Comparison of ENCODE assay signal across 9 cellular contexts in genomic region chr17:68491381-68491849, GRCh38. TPM values are rescaled to one million over a fixed set of nuclear protein-coding genes. Genes with fewer than 3 reads are reported as not detected.
A peak's percentile ranks its signal among the peaks of the same experiment; 100 is the strongest.
DNase-seq lines count a peak whose midpoint lies in the region; ATAC-seq and TF ChIP-seq lines count a peak whose summit lies in the region.
"Had no signal": no experiment of that assay in that cellular context is flagged by ENCODE, and none has a peak within 500 bp of the region (broad histone marks: within the 10 kb centered on the region; RNA-seq: fewer than 3 reads in every experiment).

No MANE protein-coding gene starts in this region.

- H3K4me1 ChIP-seq in right cardiac atrium (ENCODE audit: control insufficient read depth, insufficient read depth, low read length) = peaks cover 7% of the 10 kb centered on the region
- H3K4me1 ChIP-seq in testis = peaks cover 35% of the 10 kb centered on the region

- H3K27me3 ChIP-seq in right cardiac atrium (ENCODE audit: control insufficient read depth, insufficient read depth) (no peaks in the 10 kb centered on the region), testis (no peaks in the 10 kb centered on the region)

- WGBS in right cardiac atrium = 35% methylated on average over 5 of the region's 5 CpGs
- 18% methylated on average over 5 of the region's 5 CpGs for WGBS in testis, 2 donors

- peaks cover 3% of the 10 kb centered on the region for H3K36me3 Mint-ChIP-seq in T-helper 17 cell (ENCODE audit: low read depth)

- H3K4me1 Mint-ChIP-seq in T-helper 17 cell = peaks cover 17% of the 10 kb centered on the region

- H3K27ac ChIP-seq in right cardiac atrium (ENCODE audit: low read length) (no peak overlapping the region), testis (peak overlapping the region; percentile 16 to 36)

- H3K4me3 ChIP-seq in right cardiac atrium (ENCODE audit: low read length) = no peak overlapping the region
- H3K4me3 ChIP-seq in testis = no peak overlapping the region

- H3K9me3 ChIP-seq in right cardiac atrium (ENCODE audit: control insufficient read depth, low read length) (no peaks in the 10 kb centered on the region), testis (no peaks in the 10 kb centered on the region), T-helper 17 cell (ENCODE audit: control insufficient read depth, low read length, poor library complexity, severe bottlenecking) (no peaks in the 10 kb centered on the region)

- DNase-seq in SKM-1 (lab: John Stamatoyannopoulos, UW; ENCODE audit: unreplicated experiment) = peak; percentile 91
- DNase-seq in right cardiac atrium = no peak
- peak; percentile 68 for DNase-seq in testis
- DNase-seq in ecto neural progenitor cell (ENCODE audit: low spot score) = no peak
- no peak for DNase-seq in occipital lobe (lab: John Stamatoyannopoulos, UW)
- DNase-seq in T-helper 17 cell = no peak
- DNase-seq in COLO668 (lab: John Stamatoyannopoulos, UW; ENCODE audit: unreplicated experiment) = no peak
- DNase-seq: SHP77 had no signal

- no peaks in the 10 kb centered on the region for H3K36me3 ChIP-seq in testis (ENCODE audit: low read depth, missing control alignments)

- H3K27me3 Mint-ChIP-seq in T-helper 17 cell = no peaks in the 10 kb centered on the region

- H3K27ac Mint-ChIP-seq in T-helper 17 cell = no peak overlapping the region

- ATAC-seq in HG02798 (IDR thresholded peaks at IDR 0.05; ENCODE audit: poor library complexity, unreplicated experiment) (peak; percentile 40), right cardiac atrium (peak; percentile 59 to 60), T-helper 17 cell (no peak)

- TF ChIP-seq POLR2A in testis (IDR thresholded peaks at IDR 0.05) = no peak

- H3K4me3 Mint-ChIP-seq in T-helper 17 cell = no peak overlapping the region

- TF ChIP-seq CTCF in testis (IDR thresholded peaks at IDR 0.05) = no peak

- intact Hi-C loops in right cardiac atrium (cut with DNase I) (no loop called here), testis (cut with DNase I; ENCODE audit: low total_unique reads) (no loop called here)

RNA-seq across cellular contexts. Expression of gene PRKAR1A, which starts 20.8 kb away (rescaled TPM):
- total RNA-seq in right cardiac atrium (100 to 1,000 TPM; 545 to 768 (median 595) TPM), testis (100 to 1,000 TPM; 279 to 319 TPM), occipital lobe (405 TPM), T-helper 17 cell (100 to 1,000 TPM; 133 to 146 TPM)
- polyA plus RNA-seq in right cardiac atrium (187 TPM), testis (ENCODE audit: insufficient read depth, low read depth, low replicate concordance) (375 TPM)

RNA-seq across cellular contexts. Expression of gene WIPI1, which starts 34.1 kb away (rescaled TPM):
- 10 to 100 TPM; 42.6 to 71.3 (median 53.5) TPM for total RNA-seq in right cardiac atrium
- polyA plus RNA-seq in right cardiac atrium = 44.2 TPM
- total RNA-seq in testis = 10 to 100 TPM; 26.8 to 38.3 TPM
- polyA plus RNA-seq in testis (ENCODE audit: insufficient read depth, low read depth, low replicate concordance) = 25.4 TPM
- 10.5 TPM for total RNA-seq in occipital lobe
- 10 to 100 TPM in 1 of 2 donors, 1 to 10 TPM in 1; 8.9 to 10.2 TPM for total RNA-seq in T-helper 17 cell

Comparison
In these comparisons a context has a peak if more than half of its experiments do, and no peak if none do; other contexts are left out.
1. DNase-seq: peak in SKM-1 (single experiment) and testis (single experiment); none in right cardiac atrium (0 of 3), ecto neural progenitor cell (single experiment), occipital lobe (single experiment), T-helper 17 cell (0 of 3) and COLO668 (single experiment).